20 cellular contexts compared by ENCODE assay signal in genomic region chr6:25036461-25036860, GRCh38.
A peak's percentile ranks its signal among the peaks of the same experiment; 100 is the strongest.
DNase-seq lines count a peak whose midpoint lies in the region; ATAC-seq and TF ChIP-seq lines count a peak whose summit lies in the region.
"Had no signal": no experiment of that assay in that cellular context is flagged by ENCODE, and none has a peak within 500 bp of the region (broad histone marks: within the 10 kb centered on the region; RNA-seq: fewer than 3 reads in every experiment).

No MANE protein-coding gene starts in this region.

- peaks cover 63 to 87% (median 80%) of the 10 kb centered on the region in 10 experiments for H3K4me1 ChIP-seq in BLaER1 treated with 17β-estradiol and CSF1 and Interleukin-3, amounts not matched to agents 10 nM and 100 nM
- H3K4me1 ChIP-seq in CD8-positive, alpha-beta T cell (ENCODE audit: insufficient read depth, low read length): peaks cover 60% of the 10 kb centered on the region
- H3K4me1 ChIP-seq in mesendoderm (ENCODE audit: control insufficient read depth, low read depth, low read length): peaks cover 2% of the 10 kb centered on the region
- H3K4me1 ChIP-seq in neural progenitor cell: peaks cover 8% of the 10 kb centered on the region
- H3K4me1 ChIP-seq: adrenal gland, BE2C, pancreas had no signal

- H3K27me3 ChIP-seq in BLaER1 treated with 17β-estradiol and CSF1 and Interleukin-3, amounts not matched to agents 10 nM and 100 nM: no peaks in the 10 kb centered on the region
- no peaks in the 10 kb centered on the region for H3K27me3 ChIP-seq in CD8-positive, alpha-beta T cell (ENCODE audit: insufficient read depth, low read length)
- no peaks in the 10 kb centered on the region for H3K27me3 ChIP-seq in mesendoderm (ENCODE audit: insufficient read depth, low read length, poor library complexity)
- no peaks in the 10 kb centered on the region for H3K27me3 ChIP-seq in neural progenitor cell
- H3K27me3 ChIP-seq: adrenal gland, BE2C, pancreas, upper lobe of left lung had no signal

- H3K4me3 ChIP-seq in BLaER1 treated with 17β-estradiol and CSF1 and Interleukin-3, amounts not matched to agents 10 nM and 100 nM: no peak overlapping the region
- no peak overlapping the region for H3K4me3 ChIP-seq in CD8-positive, alpha-beta T cell (ENCODE audit: low read depth, low read length)
- no peak overlapping the region for H3K4me3 ChIP-seq in mesendoderm (ENCODE audit: low read length)
- H3K4me3 ChIP-seq in neural progenitor cell: no peak overlapping the region
- H3K4me3 ChIP-seq: adrenal gland, pancreas had no signal

- H2BK5ac ChIP-seq in mesendoderm (ENCODE audit: low read length): peak overlapping the region; percentile 35

- no peaks in the 10 kb centered on the region for H3K36me3 ChIP-seq in BLaER1 treated with 17β-estradiol and CSF1 and Interleukin-3, amounts not matched to agents 10 nM and 100 nM
- no peaks in the 10 kb centered on the region for H3K36me3 ChIP-seq in CD8-positive, alpha-beta T cell (ENCODE audit: insufficient read depth, low read length)
- H3K36me3 ChIP-seq in mesendoderm (ENCODE audit: control insufficient read depth, insufficient read depth, low read length): no peaks in the 10 kb centered on the region
- no peaks in the 10 kb centered on the region for H3K36me3 ChIP-seq in neural progenitor cell
- H3K36me3 ChIP-seq: adrenal gland, BE2C, pancreas, upper lobe of left lung had no signal

- peak overlapping the region; percentile 83 for H3K4me3 Mint-ChIP-seq in CD8-positive, alpha-beta T cell
- H3K4me3 Mint-ChIP-seq in activated CD4-positive, alpha-beta memory T cell treated with anti-CD3 and anti-CD28 coated beads, Interleukin-2, amount 10 ng/mL, durations not matched to agents 7 days and 5 days: peak overlapping the region; percentile 95
- H3K4me3 Mint-ChIP-seq in neural progenitor cell: no peak overlapping the region

- H3K23ac ChIP-seq in mesendoderm (ENCODE audit: low read length): no peak overlapping the region

- no peak overlapping the region for H2AFZ ChIP-seq in neural progenitor cell (replicated peaks)

- CTCF ChIA-PET in CD8-positive, alpha-beta T cell (lab: Charles Lee): interaction anchor here (1.1 to 6.5 kb wide), 8 partner anchors 9 to 181 kb away, joined by 3 to 73 read pairs (median 6); no protein-coding TSS in a partner anchor
- CTCF ChIA-PET in activated CD4-positive, alpha-beta memory T cell treated with anti-CD3 and anti-CD28 coated beads, Interleukin-2, amount 10 ng/mL, durations not matched to agents 7 days and 5 days (lab: Charles Lee): interaction anchor here (0.6 to 7.5 kb wide), 11 partner anchors 10 to 180 kb away, joined by 3 to 132 read pairs (median 8); no protein-coding TSS in a partner anchor

- H3K4me2 ChIP-seq in BLaER1 treated with 17β-estradiol and CSF1 and Interleukin-3, amounts not matched to agents 10 nM and 100 nM: peak overlapping the region; percentile 72 to 94 (median 84)
- H3K4me2 ChIP-seq in mesendoderm (ENCODE audit: low read length) (no peak overlapping the region), neural progenitor cell (no peak overlapping the region)

- H3K79me2 ChIP-seq in mesendoderm (ENCODE audit: control insufficient read depth, insufficient read depth, low read length) (no peaks in the 10 kb centered on the region), neural progenitor cell (ENCODE audit: low read depth) (no peaks in the 10 kb centered on the region)

- no peak for TF ChIP-seq CTCF in CD8-positive, alpha-beta T cell (IDR thresholded peaks at IDR 0.05)
- TF ChIP-seq CTCF in neural progenitor cell (IDR thresholded peaks at IDR 0.05) (no peak), GM20000 (IDR thresholded peaks at IDR 0.05; ENCODE audit: extremely low read depth, missing control alignments) (no peak)

- H4K20me1 ChIP-seq in BLaER1 treated with 17β-estradiol and CSF1 and Interleukin-3, amounts not matched to agents 10 nM and 100 nM: no peaks in the 10 kb centered on the region
- no peaks in the 10 kb centered on the region for H4K20me1 ChIP-seq in neural progenitor cell (ENCODE audit: low read depth)

- H4K8ac ChIP-seq in mesendoderm (ENCODE audit: low read depth, low read length): no peak overlapping the region

- no peaks in the 10 kb centered on the region for H3K9me3 Mint-ChIP-seq in CD8-positive, alpha-beta T cell
- H3K9me3 Mint-ChIP-seq in activated CD4-positive, alpha-beta memory T cell treated with anti-CD3 and anti-CD28 coated beads, Interleukin-2, amount 10 ng/mL, durations not matched to agents 7 days and 5 days: peaks cover 2% of the 10 kb centered on the region
- H3K9me3 Mint-ChIP-seq in neural progenitor cell: no peaks in the 10 kb centered on the region

- H3F3A ChIP-seq in neural progenitor cell (ENCODE audit: low read depth): no peaks in the 10 kb centered on the region

- peak overlapping the region in 6 of 11 experiments; percentile 59 to 77 (median 66); a peak in 6 of 22 replicates for H3K9ac ChIP-seq in BLaER1 treated with 17β-estradiol and CSF1 and Interleukin-3, amounts not matched to agents 10 nM and 100 nM
- H3K9ac ChIP-seq in mesendoderm (ENCODE audit: low read length) (no peak overlapping the region), neural progenitor cell (no peak overlapping the region)

- no CpG with 5 or more reads among the region's 3 CpGs for WGBS in mesendoderm (ENCODE audit: extremely low coverage, insufficient coverage, low lambda C conversion rate)

- H3K27ac ChIP-seq in BLaER1 treated with 17β-estradiol and CSF1 and Interleukin-3, amounts not matched to agents 10 nM and 100 nM: peak overlapping the region in 9 of 11 experiments; percentile 56 to 77 (median 62); a peak in 16 of 22 replicates
- H3K27ac ChIP-seq in CD8-positive, alpha-beta T cell (ENCODE audit: low read depth, low read length): peak overlapping the region; percentile 38
- H3K27ac ChIP-seq in mesendoderm (ENCODE audit: low read depth, low read length) (no peak overlapping the region), neural progenitor cell (no peak overlapping the region)
- H3K27ac ChIP-seq: adrenal gland had no signal

- no peak overlapping the region for H3K4ac ChIP-seq in mesendoderm (ENCODE audit: low read depth, low read length)

- no peak overlapping the region for H2BK120ac ChIP-seq in mesendoderm (ENCODE audit: low read depth, low read length)

- H3K9me3 ChIP-seq in BLaER1 treated with 17β-estradiol and CSF1 and Interleukin-3, amounts not matched to agents 10 nM and 100 nM (replicated peaks in 1 of 11): peaks cover 0 to 6% (median 4%) of the 10 kb centered on the region in 11 experiments; a peak in 9 of 22 replicates
- H3K9me3 ChIP-seq in CD8-positive, alpha-beta T cell (ENCODE audit: low read length): no peaks in the 10 kb centered on the region
- no peaks in the 10 kb centered on the region for H3K9me3 ChIP-seq in neural progenitor cell (ENCODE audit: low read depth)
- H3K9me3 ChIP-seq: adrenal gland, BE2C, pancreas, upper lobe of left lung had no signal

- no peak overlapping the region for H2AK5ac ChIP-seq in mesendoderm (ENCODE audit: low read length)

- H3K27ac Mint-ChIP-seq in CD8-positive, alpha-beta T cell: peak overlapping the region; percentile 86
- peak overlapping the region; percentile 95 for H3K27ac Mint-ChIP-seq in activated CD4-positive, alpha-beta memory T cell treated with anti-CD3 and anti-CD28 coated beads, Interleukin-2, amount 10 ng/mL, durations not matched to agents 7 days and 5 days
- no peak overlapping the region for H3K27ac Mint-ChIP-seq in neural progenitor cell

- peaks cover 1% of the 10 kb centered on the region for H3K36me3 Mint-ChIP-seq in CD8-positive, alpha-beta T cell
- H3K36me3 Mint-ChIP-seq in activated CD4-positive, alpha-beta memory T cell treated with anti-CD3 and anti-CD28 coated beads, Interleukin-2, amount 10 ng/mL, durations not matched to agents 7 days and 5 days (ENCODE audit: low read depth): peaks cover 31% of the 10 kb centered on the region
- H3K36me3 Mint-ChIP-seq in neural progenitor cell: no peaks in the 10 kb centered on the region

- no peak overlapping the region for H4K5ac ChIP-seq in mesendoderm (ENCODE audit: low read length)

- intact Hi-C loops in CD8-positive, alpha-beta T cell (cut with DNase I, micrococcal nuclease): no loop called here

- no peak overlapping the region for H3K18ac ChIP-seq in mesendoderm (ENCODE audit: low read length)

- POLR2A ChIA-PET in CD8-positive, alpha-beta T cell (lab: Charles Lee): interaction anchor here (0.9 to 1.9 kb wide), 3 partner anchors 10 to 19 kb away, joined by 3 to 14 read pairs (median 3); no protein-coding TSS in a partner anchor
- POLR2A ChIA-PET in activated CD4-positive, alpha-beta memory T cell treated with anti-CD3 and anti-CD28 coated beads, Interleukin-2, amount 10 ng/mL, durations not matched to agents 7 days and 5 days (lab: Charles Lee): interaction anchor here (0.7 to 11.1 kb wide), 13 partner anchors 9 to 317 kb away, joined by 3 to 188 read pairs (median 7); partner anchors contain the start of genes GMNN and RIPOR2

- no peak overlapping the region for H3K56ac ChIP-seq in mesendoderm (ENCODE audit: low read length)

- no peak for DNase-seq in CD8-positive, alpha-beta T cell
- DNase-seq in activated CD4-positive, alpha-beta memory T cell treated with anti-CD3 and anti-CD28 coated beads, Interleukin-2, amount 10 ng/mL, durations not matched to agents 7 days and 5 days: no peak
- DNase-seq in mesendoderm (no peak), neural progenitor cell (ENCODE audit: low spot score) (no peak), GM20000 (ENCODE audit: low spot score) (no peak), occipital lobe (lab: John Stamatoyannopoulos, UW) (no peak)
- DNase-seq: adrenal gland; BE2C; caudate nucleus; DMS79; effector CD8-positive, alpha-beta T cell; kidney; midbrain; NCI-H2081; NCI-H524 treated with DMSO at 0.1 percent for 48 hours; pancreas; stimulated activated CD4-positive, alpha-beta T cell treated with anti-CD3 and anti-CD28 coated beads, Interleukin-4, amount 100 ng/mL, for 4 hours had no signal

- no peak overlapping the region for H2BK15ac ChIP-seq in mesendoderm (replicated peaks; ENCODE audit: low read depth)

- no peak for ATAC-seq in CD8-positive, alpha-beta T cell
- no peak for ATAC-seq in HG02981 (IDR thresholded peaks at IDR 0.05; ENCODE audit: unreplicated experiment)

- peaks cover 74% of the 10 kb centered on the region for H3K4me1 Mint-ChIP-seq in CD8-positive, alpha-beta T cell (ENCODE audit: low read depth)
- H3K4me1 Mint-ChIP-seq in activated CD4-positive, alpha-beta memory T cell treated with anti-CD3 and anti-CD28 coated beads, Interleukin-2, amount 10 ng/mL, durations not matched to agents 7 days and 5 days: peaks cover 76% of the 10 kb centered on the region
- H3K4me1 Mint-ChIP-seq in neural progenitor cell: peaks cover 21% of the 10 kb centered on the region

- H3K79me1 ChIP-seq in mesendoderm (ENCODE audit: low read length): no peaks in the 10 kb centered on the region

- no peaks in the 10 kb centered on the region for H3K27me3 Mint-ChIP-seq in CD8-positive, alpha-beta T cell (ENCODE audit: low read depth)
- no peaks in the 10 kb centered on the region for H3K27me3 Mint-ChIP-seq in activated CD4-positive, alpha-beta memory T cell treated with anti-CD3 and anti-CD28 coated beads, Interleukin-2, amount 10 ng/mL, durations not matched to agents 7 days and 5 days
- H3K27me3 Mint-ChIP-seq in neural progenitor cell (ENCODE audit: insufficient read depth, low read depth): no peaks in the 10 kb centered on the region

Comparison
In these comparisons a context has a peak if more than half of its experiments do, and no peak if none do; other contexts are left out.
1. H3K27ac ChIP-seq: peak in BLaER1 treated with 17β-estradiol and CSF1 and Interleukin-3, amounts not matched to agents 10 nM and 100 nM (9 of 11) and CD8-positive, alpha-beta T cell (single experiment); none in mesendoderm (single experiment) and neural progenitor cell (single experiment).
2. H3K4me2 ChIP-seq: peak in BLaER1 treated with 17β-estradiol and CSF1 and Interleukin-3, amounts not matched to agents 10 nM and 100 nM (11 of 11); none in mesendoderm (single experiment) and neural progenitor cell (single experiment).
3. H3K9ac ChIP-seq: peak in BLaER1 treated with 17β-estradiol and CSF1 and Interleukin-3, amounts not matched to agents 10 nM and 100 nM (6 of 11); none in mesendoderm (single experiment) and neural progenitor cell (single experiment).